24 cellular contexts compared by ENCODE assay signal in genomic region chr10:77490512-77490911, GRCh38.
"Had no signal": no experiment of that assay in that cellular context is flagged by ENCODE, and none has a peak within 500 bp of the region (broad histone marks: within the 10 kb centered on the region; RNA-seq: fewer than 3 reads in every experiment).

No MANE protein-coding gene starts in this region.

- H3K4me1 ChIP-seq: neural progenitor cell, thyroid gland, upper lobe of right lung had no signal

- H3K27ac ChIP-seq: brain microvascular endothelial cell, heart left ventricle, neural progenitor cell, thyroid gland, upper lobe of right lung, WERI-Rb-1 had no signal

- H3K4me3 Mint-ChIP-seq: activated naive CD8-positive, alpha-beta T cell; natural killer cell; neural progenitor cell; stimulated activated effector memory CD8-positive, alpha-beta T cell treated with anti-CD3 and anti-CD28 coated beads, Interleukin-12 subunit alpha, Interleukin-12 subunit beta, amount 100 ng/mL, for 72 hours; stimulated activated naive CD8-positive, alpha-beta T cell treated with anti-CD3 and anti-CD28 coated beads, Interleukin-15, Interleukin-2, amounts not matched to agents 100 ng/mL and 50 ng/mL, for 24 hours had no signal

- H3K4me3 ChIP-seq: heart left ventricle, lung, neural progenitor cell, thyroid gland, upper lobe of right lung had no signal

- H3K36me3 Mint-ChIP-seq: activated naive CD8-positive, alpha-beta T cell; natural killer cell; neural progenitor cell; stimulated activated effector memory CD8-positive, alpha-beta T cell treated with anti-CD3 and anti-CD28 coated beads, Interleukin-12 subunit alpha, Interleukin-12 subunit beta, amount 100 ng/mL, for 72 hours had no signal

- H3K27me3 Mint-ChIP-seq: activated naive CD8-positive, alpha-beta T cell; stimulated activated naive CD8-positive, alpha-beta T cell treated with anti-CD3 and anti-CD28 coated beads, Interleukin-15, Interleukin-2, amounts not matched to agents 100 ng/mL and 50 ng/mL, for 24 hours had no signal

- H3K9ac ChIP-seq: neural progenitor cell had no signal

- H3K9me3 ChIP-seq: heart left ventricle, thyroid gland, upper lobe of right lung had no signal

- H3K36me3 ChIP-seq: brain microvascular endothelial cell, heart left ventricle, neural progenitor cell, thyroid gland, upper lobe of right lung, WERI-Rb-1 had no signal

- H3K4me2 ChIP-seq: neural progenitor cell had no signal

- DNase-seq: activated CD4-positive, alpha-beta T cell treated with anti-CD3 and anti-CD28 coated beads for 48 hours; activated CD4-positive, alpha-beta T cell treated with anti-CD3 and anti-CD28 coated beads, Interleukin-2, amount 50 U/mL, for 48 hours; activated CD8-positive, alpha-beta memory T cell treated with anti-CD3 and anti-CD28 coated beads for 24 hours; activated effector memory CD4-positive, alpha-beta T cell treated with Interleukin-2 at 50 U/mL for 16 hours; activated naive CD4-positive, alpha-beta T cell treated with Interleukin-2 at 50 U/mL for 16 hours; anterior cingulate cortex; heart left ventricle; mesendoderm; natural killer cell; occipital lobe; posterior cingulate gyrus; small intestine; stimulated activated CD4-positive, alpha-beta T cell treated with anti-CD3 and anti-CD28 coated beads, Interleukin-4, amount 100 ng/mL, for 24 hours; thyroid gland; upper lobe of right lung; WERI-Rb-1 had no signal

- H3K4me1 Mint-ChIP-seq: natural killer cell; stimulated activated effector memory CD8-positive, alpha-beta T cell treated with anti-CD3 and anti-CD28 coated beads, Interleukin-12 subunit alpha, Interleukin-12 subunit beta, amount 100 ng/mL, for 72 hours had no signal

- H3K9me3 Mint-ChIP-seq: natural killer cell; neural progenitor cell; stimulated activated effector memory CD8-positive, alpha-beta T cell treated with anti-CD3 and anti-CD28 coated beads, Interleukin-12 subunit alpha, Interleukin-12 subunit beta, amount 100 ng/mL, for 72 hours; stimulated activated naive CD8-positive, alpha-beta T cell treated with anti-CD3 and anti-CD28 coated beads, Interleukin-15, Interleukin-2, amounts not matched to agents 100 ng/mL and 50 ng/mL, for 24 hours had no signal

- H3K27me3 ChIP-seq: brain microvascular endothelial cell, heart left ventricle, neural progenitor cell, thyroid gland, upper lobe of right lung had no signal

- ATAC-seq: activated CD4-positive, CD25-positive, alpha-beta regulatory T cell treated with anti-CD3 and anti-CD28 coated beads, Interleukin-2, amount 50 U/mL, for 24 hours; natural killer cell; sciatic nerve; stimulated activated effector memory CD8-positive, alpha-beta T cell treated with anti-CD3 and anti-CD28 coated beads, Interleukin-12 subunit alpha, Interleukin-12 subunit beta, amount 100 ng/mL, for 72 hours; upper lobe of right lung had no signal

- H3K27ac Mint-ChIP-seq: activated naive CD8-positive, alpha-beta T cell; natural killer cell; neural progenitor cell; stimulated activated effector memory CD8-positive, alpha-beta T cell treated with anti-CD3 and anti-CD28 coated beads, Interleukin-12 subunit alpha, Interleukin-12 subunit beta, amount 100 ng/mL, for 72 hours; stimulated activated naive CD8-positive, alpha-beta T cell treated with anti-CD3 and anti-CD28 coated beads, Interleukin-15, Interleukin-2, amounts not matched to agents 100 ng/mL and 50 ng/mL, for 24 hours had no signal
